In the genomic region with DNA sequence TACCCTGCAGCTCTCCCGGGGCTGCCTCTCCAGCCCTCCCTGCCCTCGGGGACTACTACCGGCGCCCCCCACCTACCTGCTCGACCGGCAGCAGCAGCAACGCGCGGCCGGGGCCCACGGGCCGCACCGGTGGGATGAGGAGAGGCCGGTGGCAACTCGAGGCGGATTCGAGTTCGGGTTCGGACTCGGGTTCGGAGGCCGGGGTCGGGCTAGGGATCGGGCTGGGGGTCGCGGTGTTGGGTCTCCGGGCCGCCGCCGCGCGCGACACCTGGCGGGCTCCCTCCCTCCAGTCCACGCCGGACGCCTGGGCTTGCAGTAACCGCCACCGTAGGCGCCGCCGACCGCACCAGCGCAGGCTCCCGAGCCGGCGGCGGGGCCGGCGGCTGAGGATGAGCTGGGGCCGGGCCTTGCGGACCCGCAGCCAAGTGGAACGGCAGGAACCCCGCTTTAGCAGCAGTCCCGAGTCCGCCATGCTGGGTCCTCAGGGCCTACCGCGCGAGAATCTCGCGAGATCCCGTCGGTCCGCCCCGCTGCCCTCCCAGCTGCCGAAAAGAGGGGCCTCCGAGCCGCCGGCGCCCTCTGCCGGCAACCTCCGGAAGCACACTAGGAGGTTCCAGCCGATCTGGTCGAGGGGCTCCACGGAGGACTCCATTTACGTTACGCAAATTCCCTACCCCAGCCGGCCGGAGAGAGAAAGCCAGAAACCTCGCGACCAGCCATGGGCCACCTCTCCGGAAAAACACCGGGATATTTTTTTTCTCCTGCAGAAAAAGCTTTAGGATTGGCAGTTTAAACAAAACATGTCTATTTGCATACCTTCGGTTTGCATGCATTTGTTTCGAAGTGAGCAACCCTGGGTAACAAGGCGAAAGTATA, we compare ENCODE assay signal across 1 cellular context.
TF ChIP-seq lines count a peak whose summit lies in the region.

A gene (minus strand): TSS at position 483 of the 876 bp plus-strand sequence. CDS start 11 bp downstream, at position 472.

TF ChIP-seq in HEK293, 187 proteins besides CTCF, POLR2A, EP300 and RAD21 (continued from another document and continues in another):
- TF ChIP-seq, protein P1, sequence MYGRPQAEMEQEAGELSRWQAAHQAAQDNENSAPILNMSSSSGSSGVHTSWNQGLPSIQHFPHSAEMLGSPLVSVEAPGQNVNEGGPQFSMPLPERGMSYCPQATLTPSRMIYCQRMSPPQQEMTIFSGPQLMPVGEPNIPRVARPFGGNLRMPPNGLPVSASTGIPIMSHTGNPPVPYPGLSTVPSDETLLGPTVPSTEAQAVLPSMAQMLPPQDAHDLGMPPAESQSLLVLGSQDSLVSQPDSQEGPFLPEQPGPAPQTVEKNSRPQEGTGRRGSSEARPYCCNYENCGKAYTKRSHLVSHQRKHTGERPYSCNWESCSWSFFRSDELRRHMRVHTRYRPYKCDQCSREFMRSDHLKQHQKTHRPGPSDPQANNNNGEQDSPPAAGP (tag by site-specific recombination; IDR thresholded peaks at IDR 0.05) = peak; percentile 50; the same call in 1 of the 2 replicates
- TF ChIP-seq ZNF354C (tag by site-specific recombination; IDR thresholded peaks at IDR 0.05; ENCODE audit: borderline replicate concordance, low read depth) (no peak), KLF9 (tag by site-specific recombination; IDR thresholded peaks at IDR 0.05; ENCODE audit: low read depth) (peak; percentile 51; the same call in 1 of the 2 replicates), ZNF433 (tag by site-specific recombination; IDR thresholded peaks at IDR 0.05; ENCODE audit: low read depth) (no peak), ZNF404 (tag by site-specific recombination; IDR thresholded peaks at IDR 0.05) (no peak), ZFP41 (tag by site-specific recombination; IDR thresholded peaks at IDR 0.05; ENCODE audit: borderline replicate concordance) (no peak), MEIS1 (CRISPR knock-in tag; IDR thresholded peaks at IDR 0.05; ENCODE audit: borderline replicate concordance) (no peak), ZNF561 (tag by site-specific recombination; IDR thresholded peaks at IDR 0.05; ENCODE audit: borderline replicate concordance) (peak; percentile 95), ZNF37A (tag by site-specific recombination; IDR thresholded peaks at IDR 0.05) (0 out of 2 replicates have a peak, but pooled peaks have one; percentile 20), BCL11B (tag by site-specific recombination; IDR thresholded peaks at IDR 0.05; ENCODE audit: low read depth) (no peak), ZNF311 (tag by site-specific recombination; IDR thresholded peaks at IDR 0.05; ENCODE audit: borderline replicate concordance) (no peak), ZNF114 (tag by site-specific recombination; IDR thresholded peaks at IDR 0.05) (no peak), ZNF302 (tag by site-specific recombination; IDR thresholded peaks at IDR 0.05; ENCODE audit: low read depth) (no peak), ZNF350 (tag by site-specific recombination; IDR thresholded peaks at IDR 0.05) (no peak), ZNF48 (tag by site-specific recombination; IDR thresholded peaks at IDR 0.05) (no peak), SALL2 (tag by site-specific recombination; IDR thresholded peaks at IDR 0.05; ENCODE audit: borderline replicate concordance) (no peak), TRIM28 (IDR thresholded peaks at IDR 0.05; ENCODE audit: borderline replicate concordance, low read length) (no peak), KLF7 (tag by site-specific recombination; IDR thresholded peaks at IDR 0.05; ENCODE audit: borderline replicate concordance) (peak; percentile 53; the same call in 1 of the 2 replicates), ZEB2 (tag by site-specific recombination; IDR thresholded peaks at IDR 0.05) (0 out of 2 replicates have a peak, but pooled peaks have one; percentile 34), ZNF791 (tag by site-specific recombination; IDR thresholded peaks at IDR 0.05) (no peak), ZNF555 (tag by site-specific recombination; conservative IDR thresholded peaks at IDR 0.05) (no peak), ZNF560 (tag by site-specific recombination; IDR thresholded peaks at IDR 0.05; ENCODE audit: borderline replicate concordance) (no peak), SCRT1 (tag by site-specific recombination; IDR thresholded peaks at IDR 0.05; ENCODE audit: borderline replicate concordance) (no peak), ZNF701 (tag by site-specific recombination; IDR thresholded peaks at IDR 0.05) (no peak), ZBTB1 (tag by site-specific recombination; IDR thresholded peaks at IDR 0.05) (no peak), ZNF2 (tag by site-specific recombination; IDR thresholded peaks at IDR 0.05) (no peak; the same call in 1 of the 2 replicates), ZNF157 (tag by site-specific recombination; IDR thresholded peaks at IDR 0.05) (no peak), ZNF521 (tag by site-specific recombination; IDR thresholded peaks at IDR 0.05) (no peak), ZBTB48 (tag by site-specific recombination; IDR thresholded peaks at IDR 0.05) (peak; percentile 46; the same call in 1 of the 2 replicates), IKZF3 (tag by site-specific recombination; IDR thresholded peaks at IDR 0.05) (peak; percentile 13; the same call in 1 of the 2 replicates), GLIS1 (tag by site-specific recombination; IDR thresholded peaks at IDR 0.05) (0 out of 2 replicates have a peak, but pooled peaks have one; percentile 15), KLF16 (tag by site-specific recombination; IDR thresholded peaks at IDR 0.05) (peak; percentile 95)
- TF ChIP-seq, protein P2, sequence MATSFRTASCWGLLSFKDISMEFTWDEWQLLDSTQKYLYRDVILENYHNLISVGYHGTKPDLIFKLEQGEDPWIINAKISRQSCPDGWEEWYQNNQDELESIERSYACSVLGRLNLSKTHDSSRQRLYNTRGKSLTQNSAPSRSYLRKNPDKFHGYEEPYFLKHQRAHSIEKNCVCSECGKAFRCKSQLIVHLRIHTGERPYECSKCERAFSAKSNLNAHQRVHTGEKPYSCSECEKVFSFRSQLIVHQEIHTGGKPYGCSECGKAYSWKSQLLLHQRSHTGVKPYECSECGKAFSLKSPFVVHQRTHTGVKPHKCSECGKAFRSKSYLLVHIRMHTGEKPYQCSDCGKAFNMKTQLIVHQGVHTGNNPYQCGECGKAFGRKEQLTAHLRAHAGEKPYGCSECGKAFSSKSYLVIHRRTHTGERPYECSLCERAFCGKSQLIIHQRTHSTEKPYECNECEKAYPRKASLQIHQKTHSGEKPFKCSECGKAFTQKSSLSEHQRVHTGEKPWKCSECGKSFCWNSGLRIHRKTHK (tag by site-specific recombination; IDR thresholded peaks at IDR 0.05) = no peak
- TF ChIP-seq, protein P3, sequence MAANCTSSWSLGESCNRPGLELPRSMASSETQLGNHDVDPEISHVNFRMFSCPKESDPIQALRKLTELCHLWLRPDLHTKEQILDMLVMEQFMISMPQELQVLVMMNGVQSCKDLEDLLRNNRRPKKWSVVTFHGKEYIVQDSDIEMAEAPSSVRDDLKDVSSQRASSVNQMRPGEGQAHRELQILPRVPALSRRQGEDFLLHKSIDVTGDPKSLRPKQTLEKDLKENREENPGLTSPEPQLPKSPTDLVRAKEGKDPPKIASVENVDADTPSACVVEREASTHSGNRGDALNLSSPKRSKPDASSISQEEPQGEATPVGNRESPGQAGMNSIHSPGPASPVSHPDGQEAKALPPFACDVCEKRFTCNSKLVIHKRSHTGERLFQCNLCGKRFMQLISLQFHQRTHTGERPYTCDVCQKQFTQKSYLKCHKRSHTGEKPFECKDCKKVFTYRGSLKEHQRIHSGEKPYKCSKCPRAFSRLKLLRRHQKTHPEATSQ (tag by site-specific recombination; IDR thresholded peaks at IDR 0.05) = no peak
- TF ChIP-seq, protein P4, sequence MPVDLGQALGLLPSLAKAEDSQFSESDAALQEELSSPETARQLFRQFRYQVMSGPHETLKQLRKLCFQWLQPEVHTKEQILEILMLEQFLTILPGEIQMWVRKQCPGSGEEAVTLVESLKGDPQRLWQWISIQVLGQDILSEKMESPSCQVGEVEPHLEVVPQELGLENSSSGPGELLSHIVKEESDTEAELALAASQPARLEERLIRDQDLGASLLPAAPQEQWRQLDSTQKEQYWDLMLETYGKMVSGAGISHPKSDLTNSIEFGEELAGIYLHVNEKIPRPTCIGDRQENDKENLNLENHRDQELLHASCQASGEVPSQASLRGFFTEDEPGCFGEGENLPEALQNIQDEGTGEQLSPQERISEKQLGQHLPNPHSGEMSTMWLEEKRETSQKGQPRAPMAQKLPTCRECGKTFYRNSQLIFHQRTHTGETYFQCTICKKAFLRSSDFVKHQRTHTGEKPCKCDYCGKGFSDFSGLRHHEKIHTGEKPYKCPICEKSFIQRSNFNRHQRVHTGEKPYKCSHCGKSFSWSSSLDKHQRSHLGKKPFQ (tag by site-specific recombination; IDR thresholded peaks at IDR 0.05) = no peak
- TF ChIP-seq, protein P5, sequence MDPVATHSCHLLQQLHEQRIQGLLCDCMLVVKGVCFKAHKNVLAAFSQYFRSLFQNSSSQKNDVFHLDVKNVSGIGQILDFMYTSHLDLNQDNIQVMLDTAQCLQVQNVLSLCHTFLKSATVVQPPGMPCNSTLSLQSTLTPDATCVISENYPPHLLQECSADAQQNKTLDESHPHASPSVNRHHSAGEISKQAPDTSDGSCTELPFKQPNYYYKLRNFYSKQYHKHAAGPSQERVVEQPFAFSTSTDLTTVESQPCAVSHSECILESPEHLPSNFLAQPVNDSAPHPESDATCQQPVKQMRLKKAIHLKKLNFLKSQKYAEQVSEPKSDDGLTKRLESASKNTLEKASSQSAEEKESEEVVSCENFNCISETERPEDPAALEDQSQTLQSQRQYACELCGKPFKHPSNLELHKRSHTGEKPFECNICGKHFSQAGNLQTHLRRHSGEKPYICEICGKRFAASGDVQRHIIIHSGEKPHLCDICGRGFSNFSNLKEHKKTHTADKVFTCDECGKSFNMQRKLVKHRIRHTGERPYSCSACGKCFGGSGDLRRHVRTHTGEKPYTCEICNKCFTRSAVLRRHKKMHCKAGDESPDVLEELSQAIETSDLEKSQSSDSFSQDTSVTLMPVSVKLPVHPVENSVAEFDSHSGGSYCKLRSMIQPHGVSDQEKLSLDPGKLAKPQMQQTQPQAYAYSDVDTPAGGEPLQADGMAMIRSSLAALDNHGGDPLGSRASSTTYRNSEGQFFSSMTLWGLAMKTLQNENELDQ (tag by site-specific recombination; IDR thresholded peaks at IDR 0.05; ENCODE audit: low read depth) = no peak
- TF ChIP-seq, protein P6, sequence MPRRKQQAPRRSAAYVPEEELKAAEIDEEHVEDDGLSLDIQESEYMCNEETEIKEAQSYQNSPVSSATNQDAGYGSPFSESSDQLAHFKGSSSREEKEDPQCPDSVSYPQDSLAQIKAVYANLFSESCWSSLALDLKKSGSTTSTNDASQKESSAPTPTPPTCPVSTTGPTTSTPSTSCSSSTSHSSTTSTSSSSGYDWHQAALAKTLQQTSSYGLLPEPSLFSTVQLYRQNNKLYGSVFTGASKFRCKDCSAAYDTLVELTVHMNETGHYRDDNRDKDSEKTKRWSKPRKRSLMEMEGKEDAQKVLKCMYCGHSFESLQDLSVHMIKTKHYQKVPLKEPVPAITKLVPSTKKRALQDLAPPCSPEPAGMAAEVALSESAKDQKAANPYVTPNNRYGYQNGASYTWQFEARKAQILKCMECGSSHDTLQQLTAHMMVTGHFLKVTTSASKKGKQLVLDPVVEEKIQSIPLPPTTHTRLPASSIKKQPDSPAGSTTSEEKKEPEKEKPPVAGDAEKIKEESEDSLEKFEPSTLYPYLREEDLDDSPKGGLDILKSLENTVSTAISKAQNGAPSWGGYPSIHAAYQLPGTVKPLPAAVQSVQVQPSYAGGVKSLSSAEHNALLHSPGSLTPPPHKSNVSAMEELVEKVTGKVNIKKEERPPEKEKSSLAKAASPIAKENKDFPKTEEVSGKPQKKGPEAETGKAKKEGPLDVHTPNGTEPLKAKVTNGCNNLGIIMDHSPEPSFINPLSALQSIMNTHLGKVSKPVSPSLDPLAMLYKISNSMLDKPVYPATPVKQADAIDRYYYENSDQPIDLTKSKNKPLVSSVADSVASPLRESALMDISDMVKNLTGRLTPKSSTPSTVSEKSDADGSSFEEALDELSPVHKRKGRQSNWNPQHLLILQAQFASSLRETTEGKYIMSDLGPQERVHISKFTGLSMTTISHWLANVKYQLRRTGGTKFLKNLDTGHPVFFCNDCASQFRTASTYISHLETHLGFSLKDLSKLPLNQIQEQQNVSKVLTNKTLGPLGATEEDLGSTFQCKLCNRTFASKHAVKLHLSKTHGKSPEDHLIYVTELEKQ (tag by site-specific recombination; IDR thresholded peaks at IDR 0.05; ENCODE audit: borderline replicate concordance) = no peak
- TF ChIP-seq, protein P7, sequence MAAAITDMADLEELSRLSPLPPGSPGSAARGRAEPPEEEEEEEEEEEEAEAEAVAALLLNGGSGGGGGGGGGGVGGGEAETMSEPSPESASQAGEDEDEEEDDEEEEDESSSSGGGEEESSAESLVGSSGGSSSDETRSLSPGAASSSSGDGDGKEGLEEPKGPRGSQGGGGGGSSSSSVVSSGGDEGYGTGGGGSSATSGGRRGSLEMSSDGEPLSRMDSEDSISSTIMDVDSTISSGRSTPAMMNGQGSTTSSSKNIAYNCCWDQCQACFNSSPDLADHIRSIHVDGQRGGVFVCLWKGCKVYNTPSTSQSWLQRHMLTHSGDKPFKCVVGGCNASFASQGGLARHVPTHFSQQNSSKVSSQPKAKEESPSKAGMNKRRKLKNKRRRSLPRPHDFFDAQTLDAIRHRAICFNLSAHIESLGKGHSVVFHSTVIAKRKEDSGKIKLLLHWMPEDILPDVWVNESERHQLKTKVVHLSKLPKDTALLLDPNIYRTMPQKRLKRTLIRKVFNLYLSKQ (tag by site-specific recombination; IDR thresholded peaks at IDR 0.05; ENCODE audit: borderline replicate concordance) = no peak
- TF ChIP-seq, protein P8, sequence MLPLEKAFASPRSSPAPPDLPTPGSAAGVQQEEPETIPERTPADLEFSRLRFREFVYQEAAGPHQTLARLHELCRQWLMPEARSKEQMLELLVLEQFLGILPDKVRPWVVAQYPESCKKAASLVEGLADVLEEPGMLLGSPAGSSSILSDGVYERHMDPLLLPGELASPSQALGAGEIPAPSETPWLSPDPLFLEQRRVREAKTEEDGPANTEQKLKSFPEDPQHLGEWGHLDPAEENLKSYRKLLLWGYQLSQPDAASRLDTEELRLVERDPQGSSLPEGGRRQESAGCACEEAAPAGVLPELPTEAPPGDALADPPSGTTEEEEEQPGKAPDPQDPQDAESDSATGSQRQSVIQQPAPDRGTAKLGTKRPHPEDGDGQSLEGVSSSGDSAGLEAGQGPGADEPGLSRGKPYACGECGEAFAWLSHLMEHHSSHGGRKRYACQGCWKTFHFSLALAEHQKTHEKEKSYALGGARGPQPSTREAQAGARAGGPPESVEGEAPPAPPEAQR (tag by site-specific recombination; IDR thresholded peaks at IDR 0.05) = peak; percentile 68; the same call in 1 of the 2 replicates
- TF ChIP-seq, protein P9, sequence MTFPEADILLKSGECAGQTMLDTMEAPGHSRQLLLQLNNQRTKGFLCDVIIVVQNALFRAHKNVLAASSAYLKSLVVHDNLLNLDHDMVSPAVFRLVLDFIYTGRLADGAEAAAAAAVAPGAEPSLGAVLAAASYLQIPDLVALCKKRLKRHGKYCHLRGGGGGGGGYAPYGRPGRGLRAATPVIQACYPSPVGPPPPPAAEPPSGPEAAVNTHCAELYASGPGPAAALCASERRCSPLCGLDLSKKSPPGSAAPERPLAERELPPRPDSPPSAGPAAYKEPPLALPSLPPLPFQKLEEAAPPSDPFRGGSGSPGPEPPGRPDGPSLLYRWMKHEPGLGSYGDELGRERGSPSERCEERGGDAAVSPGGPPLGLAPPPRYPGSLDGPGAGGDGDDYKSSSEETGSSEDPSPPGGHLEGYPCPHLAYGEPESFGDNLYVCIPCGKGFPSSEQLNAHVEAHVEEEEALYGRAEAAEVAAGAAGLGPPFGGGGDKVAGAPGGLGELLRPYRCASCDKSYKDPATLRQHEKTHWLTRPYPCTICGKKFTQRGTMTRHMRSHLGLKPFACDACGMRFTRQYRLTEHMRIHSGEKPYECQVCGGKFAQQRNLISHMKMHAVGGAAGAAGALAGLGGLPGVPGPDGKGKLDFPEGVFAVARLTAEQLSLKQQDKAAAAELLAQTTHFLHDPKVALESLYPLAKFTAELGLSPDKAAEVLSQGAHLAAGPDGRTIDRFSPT (tag by site-specific recombination; IDR thresholded peaks at IDR 0.05) = no peak
